In genomic region chr3:150958694-150959093, GRCh38 we compare ENCODE assay signal across 22 cellular contexts. TPM values are rescaled to one million over a fixed set of nuclear protein-coding genes. Genes with fewer than 3 reads are reported as not detected.
"Had no signal": no experiment of that assay in that cellular context is flagged by ENCODE, and none has a peak within 500 bp of the region (broad histone marks: within the 10 kb centered on the region; RNA-seq: fewer than 3 reads in every experiment).

No MANE protein-coding gene starts in this region.

- H3K27ac ChIP-seq: SJSA1, SK-N-MC had no signal

- DNase-seq: KBM-7, MG63, NCI-H1092 treated with DMSO at 0.1 percent for 48 hours, NCI-H1436, NCI-H187, NCI-H2029, NCI-H2081 treated with DMSO at 0.1 percent for 48 hours, NCI-H2171, NCI-H226, NCI-H446, NCI-H510A, NCI-H524 treated with DMSO at 0.1 percent for 48 hours, NCI-H82, Right ventricle myocardium superior, RPMI8226, SIG-M5, SW 1271, T-cell had no signal

- H3K36me3 ChIP-seq: MG63, SJSA1 had no signal

- H3K4me3 Mint-ChIP-seq: T-cell had no signal

- H3K4me3 ChIP-seq: MG63, SJSA1, SK-N-MC had no signal

- H3K27ac Mint-ChIP-seq: T-cell had no signal

- H3K4me1 Mint-ChIP-seq: T-cell had no signal

- H3K9me3 ChIP-seq: MG63, SJSA1 had no signal

- H3K36me3 Mint-ChIP-seq: T-cell had no signal

- H3K4me1 ChIP-seq: SJSA1 had no signal

- ATAC-seq: T-cell had no signal

- H3K9me3 Mint-ChIP-seq: T-cell had no signal

RNA-seq across cellular contexts. Expression of gene CLRN1, which starts 13.8 kb away (rescaled TPM):
- total RNA-seq: HT-29, LHCN-M2, Right ventricle myocardium superior, SJSA1, T-cell had no signal

RNA-seq across cellular contexts. Expression of gene MINDY4B, which starts 53.5 kb away (rescaled TPM):
- total RNA-seq: HT-29, LHCN-M2, Right ventricle myocardium superior, SJSA1, T-cell had no signal
